17 cellular contexts compared by ENCODE assay signal in the genomic region with DNA sequence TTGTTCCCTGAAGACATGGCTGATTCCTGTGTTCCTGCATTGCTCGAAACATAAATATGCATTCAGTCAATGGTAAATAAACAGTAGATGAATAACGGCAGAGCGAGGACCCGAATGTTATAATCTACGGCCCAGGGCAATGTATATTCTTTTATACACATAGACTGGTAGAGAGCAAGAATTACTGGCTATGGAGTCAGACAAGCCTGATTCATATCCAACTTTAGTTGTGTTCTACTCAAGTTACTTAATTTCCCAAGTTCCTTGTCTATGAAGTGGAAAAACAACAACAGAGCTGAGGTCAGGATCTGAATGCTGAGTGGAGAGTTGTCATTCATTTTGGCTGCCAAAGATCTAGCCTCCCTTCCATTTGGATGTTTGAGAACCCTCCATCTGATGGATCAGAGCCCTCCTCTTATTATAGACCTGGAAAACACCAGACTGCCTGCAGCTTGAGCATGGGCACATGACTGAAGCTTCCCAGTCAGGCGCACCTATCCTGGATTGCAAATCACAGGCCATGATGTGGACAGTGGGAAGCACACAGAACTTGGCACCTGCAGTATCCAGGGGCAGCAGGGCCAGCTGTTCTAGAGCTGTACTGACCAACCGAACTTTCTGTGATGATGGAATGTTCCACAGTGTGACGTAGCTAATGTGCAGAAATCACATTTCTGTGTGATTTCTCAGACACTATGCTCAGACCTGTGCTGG.
DNase-seq lines count a peak whose midpoint lies in the region; ATAC-seq, FAIRE-seq and TF ChIP-seq lines count a peak whose summit lies in the region.
"Had no signal": no experiment of that assay in that cellular context is flagged by ENCODE, and none has a peak within 500 bp of the region (broad histone marks: within the 10 kb centered on the region; RNA-seq: fewer than 3 reads in every experiment).

No MANE protein-coding gene starts in this region.

- H3K4me1 ChIP-seq in HepG2 (ENCODE audit: insufficient read depth, low read length) (no peaks in the 10 kb centered on the region), right lobe of liver (no peaks in the 10 kb centered on the region), esophagus muscularis mucosa (no peaks in the 10 kb centered on the region), gastrocnemius medialis (peaks cover 0 to 8% of the 10 kb centered on the region in 2 donors)
- H3K4me1 ChIP-seq: HAP-1 had no signal

- intact Hi-C loops in HepG2 (cut with micrococcal nuclease; ENCODE audit: unreplicated experiment) = no loop called here
- intact Hi-C loops in right lobe of liver (cut with DNase I) = no loop called here
- intact Hi-C loops in esophagus muscularis mucosa (cut with DNase I) = no loop called here
- intact Hi-C loops in gastrocnemius medialis (cut with DNase I; ENCODE audit: low total_unique reads) = no loop called here
- intact Hi-C loops in lower leg skin (cut with DNase I; ENCODE audit: low total_unique reads) = no loop called here

- H3K9ac ChIP-seq in HepG2 (ENCODE audit: insufficient read depth, low read depth, low read length) = no peak overlapping the region

- DNase-seq in HepG2 (ENCODE audit: low spot score) (no peak), right lobe of liver (no peak), esophagus muscularis mucosa (ENCODE audit: extremely low spot score) (peak; percentile 42), gastrocnemius medialis (peak in 1 of 2 donors; percentile 35), lower leg skin (ENCODE audit: low spot score in 2 of 2) (no peak), left lobe of liver (ENCODE audit: low spot score) (no peak), AG20443 (ENCODE audit: low spot score) (no peak)
- DNase-seq: ACHN; C1 segment of cervical spinal cord; Calu3; CD4-positive, alpha-beta T cell; DMS 273 treated with DMSO at 0.1 percent for 48 hours; GOT3 had no signal

- no peaks in the 10 kb centered on the region for H4K20me1 ChIP-seq in HepG2 (ENCODE audit: insufficient read depth, low read length)

- H3K79me2 ChIP-seq in HepG2 (ENCODE audit: insufficient read depth, low read length) = no peaks in the 10 kb centered on the region

- 41% methylated on average over 7 of the region's 8 CpGs for WGBS in HepG2 (ENCODE audit: low lambda C conversion rate)
- 83% methylated on average over 5 of the region's 8 CpGs for WGBS in right lobe of liver (ENCODE audit: insufficient coverage, low coverage, low lambda C conversion rate, missing lambda C conversion rate)
- 82% methylated on average over 8 of the region's 8 CpGs for WGBS in esophagus muscularis mucosa
- 86 to 87% methylated on average over 8 of the region's 8 CpGs for WGBS in lower leg skin, 2 donors

- CTCF ChIA-PET in HepG2 (lab: Yijun Ruan, JAX; ENCODE audit: low intra/inter-chr PET ratio, low total read pairs) = no interaction called here

- no peak for TF ChIP-seq RAD21 in HepG2 (CRISPR knock-in tag; IDR thresholded peaks at IDR 0.05)

- in situ Hi-C loops in HepG2 (cut with HindIII; ENCODE audit: extremely low pct_ligation_motif_present, low pct_unique_long_range_greater_than_20kb) (no loop called here), gastrocnemius medialis (cut with MboI; ENCODE audit: low sequenced_read_pairs in 4 of 4) (no loop called here)

- no peak for ATAC-seq in HepG2
- ATAC-seq in right lobe of liver = no peak
- ATAC-seq in gastrocnemius medialis = peak; percentile 75 to 78
- no peak for ATAC-seq in left lobe of liver
- ATAC-seq in GM21515 (IDR thresholded peaks at IDR 0.05; ENCODE audit: unreplicated experiment) = no peak

- H3K9me3 ChIP-seq in HepG2 (ENCODE audit: low read length) (no peaks in the 10 kb centered on the region), right lobe of liver (no peaks in the 10 kb centered on the region), esophagus muscularis mucosa (peaks cover 0 to 14% (median 3%) of the 10 kb centered on the region in 4 donors), gastrocnemius medialis (no peaks in the 10 kb centered on the region)

- no peak overlapping the region for H3K4me2 ChIP-seq in HepG2 (ENCODE audit: low read depth, low read length)

- H3K4me3 ChIP-seq in HepG2 (replicated peaks in 1 of 3; ENCODE audit: insufficient read depth in 1 of 3, low read depth in 2 of 3, low read length in 3 of 3) (no peak overlapping the region), right lobe of liver (no peak overlapping the region), esophagus muscularis mucosa (no peak overlapping the region), gastrocnemius medialis (no peak overlapping the region), lower leg skin (ENCODE audit: low read depth, poor library complexity, severe bottlenecking) (no peak overlapping the region)
- H3K4me3 ChIP-seq: HAP-1 had no signal

- FAIRE-seq in HepG2 (lab: Jason Lieb, UNC) = no peak
- FAIRE-seq: GM12891, HTR-8/SVneo had no signal

- TF ChIP-seq CTCF in HepG2 (CRISPR knock-in tag; IDR thresholded peaks at IDR 0.05) (no peak), right lobe of liver (IDR thresholded peaks at IDR 0.05) (no peak), esophagus muscularis mucosa (IDR thresholded peaks at IDR 0.05) (no peak), gastrocnemius medialis (IDR thresholded peaks at IDR 0.05 in 4 of 5, conservative IDR thresholded peaks at IDR 0.05 in 1 of 5) (no peak), lower leg skin (IDR thresholded peaks at IDR 0.05) (no peak)

- POLR2A ChIA-PET in HepG2 (lab: Yijun Ruan, JAX) = no interaction called here

- H3K27ac ChIP-seq in HepG2 (ENCODE audit: extremely low read length, insufficient read depth, low read length) (no peak overlapping the region), right lobe of liver (no peak overlapping the region), esophagus muscularis mucosa (replicated peaks in 1 of 4) (no peak overlapping the region), gastrocnemius medialis (peak overlapping the region in 3 of 4 donors; percentile 9 to 69 (median 20))

- H3K36me3 ChIP-seq in HepG2 (replicated peaks in 1 of 2; ENCODE audit: control insufficient read depth in 1 of 2, insufficient read depth in 2 of 2, low read length in 2 of 2) (no peaks in the 10 kb centered on the region), right lobe of liver (no peaks in the 10 kb centered on the region), esophagus muscularis mucosa (no peaks in the 10 kb centered on the region), gastrocnemius medialis (no peaks in the 10 kb centered on the region)
- H3K36me3 ChIP-seq: HAP-1 had no signal

- BruUV-seq in HepG2 (replicated peaks; lab: Mats Ljungman, UMichigan) = no TSS peak

- peaks cover 0 to 3% of the 10 kb centered on the region in 2 experiments; a peak in 1 of 5 replicates for H3K27me3 ChIP-seq in HepG2 (ENCODE audit: control insufficient read depth in 1 of 2, insufficient read depth in 2 of 2, low read length in 2 of 2)
- H3K27me3 ChIP-seq in right lobe of liver = no peaks in the 10 kb centered on the region
- H3K27me3 ChIP-seq in esophagus muscularis mucosa = no peaks in the 10 kb centered on the region
- H3K27me3 ChIP-seq in gastrocnemius medialis = no peaks in the 10 kb centered on the region

- TF ChIP-seq POLR2A in HepG2 (IDR thresholded peaks at IDR 0.05; ENCODE audit: insufficient read depth in 1 of 2, low read depth in 2 of 2, low read length in 2 of 2) = no peak
- TF ChIP-seq POLR2A in right lobe of liver (IDR thresholded peaks at IDR 0.05) = no peak
- no peak for TF ChIP-seq POLR2A in esophagus muscularis mucosa (IDR thresholded peaks at IDR 0.05; ENCODE audit: low read depth)
- no peak for TF ChIP-seq POLR2A in gastrocnemius medialis (IDR thresholded peaks at IDR 0.05)
- no peak for TF ChIP-seq POLR2A in lower leg skin (IDR thresholded peaks at IDR 0.05)

- TF ChIP-seq EP300 in HepG2 (IDR thresholded peaks at IDR 0.05; ENCODE audit: low read depth in 2 of 2, low read length in 2 of 2) (no peak), HepG2 (CRISPR knock-in tag; IDR thresholded peaks at IDR 0.05; ENCODE audit: borderline replicate concordance) (no peak), esophagus muscularis mucosa (IDR thresholded peaks at IDR 0.05) (no peak)

- H2AFZ ChIP-seq in HepG2 (ENCODE audit: low read length) = no peak overlapping the region

TF ChIP-seq in HepG2, 621 proteins besides CTCF, POLR2A, EP300 and RAD21:
- TF ChIP-seq AHR (CRISPR knock-in tag; IDR thresholded peaks at IDR 0.05) = no peak
- no peak for TF ChIP-seq SAFB2 (CRISPR knock-in tag; IDR thresholded peaks at IDR 0.05; ENCODE audit: borderline replicate concordance, low read depth)
- TF ChIP-seq CREB1 (IDR thresholded peaks at IDR 0.05) = peak; percentile 49; the same call in 1 of the 2 replicates
- no peak for TF ChIP-seq CREB1 (CRISPR knock-in tag; IDR thresholded peaks at IDR 0.05)
- TF ChIP-seq SAP130 (CRISPR knock-in tag; IDR thresholded peaks at IDR 0.05; ENCODE audit: low read depth) = no peak
- TF ChIP-seq ARNT2 (CRISPR knock-in tag; IDR thresholded peaks at IDR 0.05; ENCODE audit: low read depth) = no peak
TF ChIP-seq in HepG2: peak in this region for 1.

Comparison
In these comparisons a context has a peak if more than half of its experiments do, and no peak if none do; other contexts are left out.
1. ATAC-seq: peak in gastrocnemius medialis (2 of 2); none in HepG2 (single experiment), right lobe of liver (0 of 4), left lobe of liver (single experiment) and GM21515 (single experiment).
2. H3K27ac ChIP-seq: peak in gastrocnemius medialis (3 of 4); none in HepG2 (single experiment), right lobe of liver (0 of 3) and esophagus muscularis mucosa (0 of 4).